ENCODE assay signal across 9 cellular contexts in genomic region chr1:200415693-200416593, GRCh38. TPM values are rescaled to one million over a fixed set of nuclear protein-coding genes. Genes with fewer than 3 reads are reported as not detected.
DNase-seq lines count a peak whose midpoint lies in the region; ATAC-seq lines count a peak whose summit lies in the region.
"Had no signal": no experiment of that assay in that cellular context is flagged by ENCODE, and none has a peak within 500 bp of the region (broad histone marks: within the 10 kb centered on the region; RNA-seq: fewer than 3 reads in every experiment).

No MANE protein-coding gene starts in this region.

- no peak for DNase-seq in activated CD4-positive, alpha-beta T cell treated with anti-CD3 and anti-CD28 coated beads for 36 hours
- DNase-seq in activated CD4-positive, alpha-beta T cell treated with anti-CD3 and anti-CD28 coated beads, Interleukin-2, amount 10 ng/mL, durations not matched to agents 7 days and 5 days = no peak
- DNase-seq in astrocyte of the hippocampus (ENCODE audit: low read depth, low spot score) (peak; percentile 90), mesenchymal stem cell (peak; percentile 98), Kasumi-1 (lab: John Stamatoyannopoulos, UW) (no peak), NCI-H510A treated with DMSO at 0.1 percent for 48 hours (lab: John Stamatoyannopoulos, UW) (no peak)
- no peak for DNase-seq in activated CD4-positive, alpha-beta T cell treated with anti-CD3 and anti-CD28 coated beads for 48 hours

- no peaks in the 10 kb centered on the region for H3K27me3 Mint-ChIP-seq in activated CD4-positive, alpha-beta T cell treated with anti-CD3 and anti-CD28 coated beads for 36 hours
- peaks cover 9% of the 10 kb centered on the region for H3K27me3 Mint-ChIP-seq in activated CD4-positive, alpha-beta T cell treated with anti-CD3 and anti-CD28 coated beads, Interleukin-2, amount 10 ng/mL, durations not matched to agents 7 days and 5 days

- H2AFZ ChIP-seq in mesenchymal stem cell (ENCODE audit: low read depth, low read length) = no peak overlapping the region

- intact Hi-C loops in activated CD4-positive, alpha-beta T cell treated with anti-CD3 and anti-CD28 coated beads for 36 hours (cut with DNase I, micrococcal nuclease) = no loop called here

- no peak overlapping the region for H3K23ac ChIP-seq in mesenchymal stem cell (ENCODE audit: low read length in 2 of 2)

- no peaks in the 10 kb centered on the region for H3K36me3 Mint-ChIP-seq in activated CD4-positive, alpha-beta T cell treated with anti-CD3 and anti-CD28 coated beads for 36 hours (ENCODE audit: low read depth)
- no peaks in the 10 kb centered on the region for H3K36me3 Mint-ChIP-seq in activated CD4-positive, alpha-beta T cell treated with anti-CD3 and anti-CD28 coated beads, Interleukin-2, amount 10 ng/mL, durations not matched to agents 7 days and 5 days (ENCODE audit: low read depth)

- no peak overlapping the region for H4K8ac ChIP-seq in mesenchymal stem cell (ENCODE audit: low read length)

- peak overlapping the region in 1 of 2 experiments; percentile 92 for H3K18ac ChIP-seq in mesenchymal stem cell (ENCODE audit: low read depth in 1 of 2, low read length in 2 of 2)

- H3K4ac ChIP-seq in mesenchymal stem cell (ENCODE audit: low read depth in 1 of 2, low read length in 2 of 2) = no peak overlapping the region

- H3K27ac ChIP-seq in mesenchymal stem cell (ENCODE audit: low read length, poor library complexity, severe bottlenecking) = peak overlapping the region; percentile 88
- H3K27ac ChIP-seq: BLaER1 had no signal

- H3K4me3 Mint-ChIP-seq in activated CD4-positive, alpha-beta T cell treated with anti-CD3 and anti-CD28 coated beads for 36 hours = no peak overlapping the region
- H3K4me3 Mint-ChIP-seq in activated CD4-positive, alpha-beta T cell treated with anti-CD3 and anti-CD28 coated beads, Interleukin-2, amount 10 ng/mL, durations not matched to agents 7 days and 5 days = no peak overlapping the region

- H3K4me1 Mint-ChIP-seq in activated CD4-positive, alpha-beta T cell treated with anti-CD3 and anti-CD28 coated beads for 36 hours = peaks cover 9% of the 10 kb centered on the region
- H3K4me1 Mint-ChIP-seq in activated CD4-positive, alpha-beta T cell treated with anti-CD3 and anti-CD28 coated beads, Interleukin-2, amount 10 ng/mL, durations not matched to agents 7 days and 5 days = peaks cover 4% of the 10 kb centered on the region

- no peaks in the 10 kb centered on the region for H3K9me3 Mint-ChIP-seq in activated CD4-positive, alpha-beta T cell treated with anti-CD3 and anti-CD28 coated beads for 36 hours (ENCODE audit: low read depth)
- no peaks in the 10 kb centered on the region for H3K9me3 Mint-ChIP-seq in activated CD4-positive, alpha-beta T cell treated with anti-CD3 and anti-CD28 coated beads, Interleukin-2, amount 10 ng/mL, durations not matched to agents 7 days and 5 days

- H3K36me3 ChIP-seq in mesenchymal stem cell (ENCODE audit: control insufficient read depth in 1 of 2, insufficient read depth in 2 of 2, low read depth in 1 of 2, low read length in 2 of 2) = no peaks in the 10 kb centered on the region
- H3K36me3 ChIP-seq: BLaER1 had no signal

- POLR2A ChIA-PET in activated CD4-positive, alpha-beta T cell treated with anti-CD3 and anti-CD28 coated beads for 36 hours (lab: Charles Lee) = no interaction called here
- POLR2A ChIA-PET in activated CD4-positive, alpha-beta T cell treated with anti-CD3 and anti-CD28 coated beads, Interleukin-2, amount 10 ng/mL, durations not matched to agents 7 days and 5 days (lab: Charles Lee) = no interaction called here

- no peak overlapping the region for H3K14ac ChIP-seq in mesenchymal stem cell (ENCODE audit: low read length in 2 of 2)

- CTCF ChIA-PET in activated CD4-positive, alpha-beta T cell treated with anti-CD3 and anti-CD28 coated beads for 36 hours (lab: Charles Lee) = interaction anchor here (0.9 kb wide), 2 partner anchors 143 to 272 kb away, joined by 3 read pairs; no protein-coding TSS in a partner anchor
- CTCF ChIA-PET in activated CD4-positive, alpha-beta T cell treated with anti-CD3 and anti-CD28 coated beads, Interleukin-2, amount 10 ng/mL, durations not matched to agents 7 days and 5 days (lab: Charles Lee) = no interaction called here

- no peak overlapping the region for H2BK5ac ChIP-seq in mesenchymal stem cell (ENCODE audit: low read depth, low read length, poor library complexity, severe bottlenecking)

- H2BK15ac ChIP-seq in mesenchymal stem cell (ENCODE audit: low read depth, poor library complexity, severe bottlenecking) = no peak overlapping the region

- H2BK12ac ChIP-seq in mesenchymal stem cell (ENCODE audit: low read length in 2 of 2) = no peak overlapping the region

- H2AK5ac ChIP-seq in mesenchymal stem cell (ENCODE audit: low read length, severe bottlenecking) = no peak overlapping the region

- no peak overlapping the region for H2BK120ac ChIP-seq in mesenchymal stem cell (ENCODE audit: low read depth, low read length)

- no peaks in the 10 kb centered on the region for H3K9me3 ChIP-seq in mesenchymal stem cell (ENCODE audit: control insufficient read depth, low read length)
- H3K9me3 ChIP-seq: BLaER1 had no signal

- no peak overlapping the region for H4K91ac ChIP-seq in mesenchymal stem cell (ENCODE audit: low read length)

- H3K4me1 ChIP-seq in mesenchymal stem cell (ENCODE audit: control insufficient read depth, insufficient read depth, low read depth, low read length) = no peaks in the 10 kb centered on the region
- H3K4me1 ChIP-seq: BLaER1 had no signal

- H3K9ac ChIP-seq in mesenchymal stem cell (ENCODE audit: low read length) = peak overlapping the region; percentile 94
- H3K9ac ChIP-seq: BLaER1 had no signal

- no peak overlapping the region for H3K27ac Mint-ChIP-seq in activated CD4-positive, alpha-beta T cell treated with anti-CD3 and anti-CD28 coated beads for 36 hours
- H3K27ac Mint-ChIP-seq in activated CD4-positive, alpha-beta T cell treated with anti-CD3 and anti-CD28 coated beads, Interleukin-2, amount 10 ng/mL, durations not matched to agents 7 days and 5 days = no peak overlapping the region

- H3K27me3 ChIP-seq in mesenchymal stem cell (ENCODE audit: control insufficient read depth in 1 of 2, insufficient read depth in 1 of 2, low read length in 2 of 2) = no peaks in the 10 kb centered on the region
- H3K27me3 ChIP-seq: BLaER1 had no signal

- no peaks in the 10 kb centered on the region for H3K79me1 ChIP-seq in mesenchymal stem cell (replicated peaks; ENCODE audit: low read length, poor library complexity, severe bottlenecking)

- H3K4me3 ChIP-seq in mesenchymal stem cell (ENCODE audit: insufficient read depth in 1 of 2, low read depth in 1 of 2, low read length in 2 of 2) = peak overlapping the region in 1 of 2 experiments; percentile 63
- H3K4me3 ChIP-seq: BLaER1 had no signal

- ATAC-seq in activated CD4-positive, alpha-beta T cell treated with anti-CD3 and anti-CD28 coated beads for 36 hours = peak; percentile 33
- ATAC-seq in HG03196 (IDR thresholded peaks at IDR 0.05; ENCODE audit: unreplicated experiment) = peak; percentile 87

- no peak overlapping the region for H3K4me2 ChIP-seq in mesenchymal stem cell (ENCODE audit: low read length, poor library complexity, severe bottlenecking)
- H3K4me2 ChIP-seq: BLaER1 had no signal

- WGBS in mesenchymal stem cell = no CpG with 5 or more reads among the region's 2 CpGs

RNA-seq across cellular contexts. Expression of gene ZNF281, which starts 6.1 kb away (rescaled TPM):
- total RNA-seq in activated CD4-positive, alpha-beta T cell treated with anti-CD3 and anti-CD28 coated beads for 36 hours = 10 to 100 TPM; 10.8 to 13.5 TPM
- 10 to 100 TPM; 15.2 to 17.6 TPM for total RNA-seq in activated CD4-positive, alpha-beta T cell treated with anti-CD3 and anti-CD28 coated beads, Interleukin-2, amount 10 ng/mL, durations not matched to agents 7 days and 5 days
- 28.4 TPM for polyA plus RNA-seq in mesenchymal stem cell (2013, experiment 1 of 2)
- 27.8 TPM for polyA plus RNA-seq in mesenchymal stem cell (2013, experiment 2 of 2)

Comparison
In these comparisons a context has a peak if more than half of its experiments do, and no peak if none do; other contexts are left out.
1. DNase-seq: peak in astrocyte of the hippocampus (single experiment) and mesenchymal stem cell (single experiment); none in activated CD4-positive, alpha-beta T cell treated with anti-CD3 and anti-CD28 coated beads for 36 hours (single experiment), activated CD4-positive, alpha-beta T cell treated with anti-CD3 and anti-CD28 coated beads, Interleukin-2, amount 10 ng/mL, durations not matched to agents 7 days and 5 days (single experiment), Kasumi-1 (0 of 2), NCI-H510A treated with DMSO at 0.1 percent for 48 hours (single experiment) and activated CD4-positive, alpha-beta T cell treated with anti-CD3 and anti-CD28 coated beads for 48 hours (single experiment).